8 cellular contexts compared by ENCODE assay signal in genomic region chr1:91404151-91405012, GRCh38. TPM values are rescaled to one million over a fixed set of nuclear protein-coding genes. Genes with fewer than 3 reads are reported as not detected.
DNase-seq lines count a peak whose midpoint lies in the region; ATAC-seq and TF ChIP-seq lines count a peak whose summit lies in the region.

A gene with protein sequence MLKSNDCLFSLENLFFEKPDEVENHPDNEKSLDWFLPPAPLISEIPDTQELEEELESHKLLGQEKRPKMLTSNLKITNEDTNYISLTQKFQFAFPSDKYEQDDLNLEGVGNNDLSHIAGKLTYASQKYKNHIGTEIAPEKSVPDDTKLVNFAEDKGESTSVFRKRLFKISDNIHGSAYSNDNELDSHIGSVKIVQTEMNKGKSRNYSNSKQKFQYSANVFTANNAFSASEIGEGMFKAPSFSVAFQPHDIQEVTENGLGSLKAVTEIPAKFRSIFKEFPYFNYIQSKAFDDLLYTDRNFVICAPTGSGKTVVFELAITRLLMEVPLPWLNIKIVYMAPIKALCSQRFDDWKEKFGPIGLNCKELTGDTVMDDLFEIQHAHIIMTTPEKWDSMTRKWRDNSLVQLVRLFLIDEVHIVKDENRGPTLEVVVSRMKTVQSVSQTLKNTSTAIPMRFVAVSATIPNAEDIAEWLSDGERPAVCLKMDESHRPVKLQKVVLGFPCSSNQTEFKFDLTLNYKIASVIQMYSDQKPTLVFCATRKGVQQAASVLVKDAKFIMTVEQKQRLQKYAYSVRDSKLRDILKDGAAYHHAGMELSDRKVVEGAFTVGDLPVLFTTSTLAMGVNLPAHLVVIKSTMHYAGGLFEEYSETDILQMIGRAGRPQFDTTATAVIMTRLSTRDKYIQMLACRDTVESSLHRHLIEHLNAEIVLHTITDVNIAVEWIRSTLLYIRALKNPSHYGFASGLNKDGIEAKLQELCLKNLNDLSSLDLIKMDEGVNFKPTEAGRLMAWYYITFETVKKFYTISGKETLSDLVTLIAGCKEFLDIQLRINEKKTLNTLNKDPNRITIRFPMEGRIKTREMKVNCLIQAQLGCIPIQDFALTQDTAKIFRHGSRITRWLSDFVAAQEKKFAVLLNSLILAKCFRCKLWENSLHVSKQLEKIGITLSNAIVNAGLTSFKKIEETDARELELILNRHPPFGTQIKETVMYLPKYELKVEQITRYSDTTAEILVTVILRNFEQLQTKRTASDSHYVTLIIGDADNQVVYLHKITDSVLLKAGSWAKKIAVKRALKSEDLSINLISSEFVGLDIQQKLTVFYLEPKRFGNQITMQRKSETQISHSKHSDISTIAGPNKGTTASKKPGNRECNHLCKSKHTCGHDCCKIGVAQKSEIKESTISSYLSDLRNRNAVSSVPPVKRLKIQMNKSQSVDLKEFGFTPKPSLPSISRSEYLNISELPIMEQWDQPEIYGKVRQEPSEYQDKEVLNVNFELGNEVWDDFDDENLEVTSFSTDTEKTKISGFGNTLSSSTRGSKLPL (N-terminal part only) (minus strand): TSS chr1:91404837. CDS start chr1:91401082, 3,755 bp downstream.

- H3K27me3 Mint-ChIP-seq in CD4-positive, alpha-beta memory T cell, result peaks cover 31 to 34% of the 10 kb centered on the region in 2 donors
- H3K27me3 Mint-ChIP-seq in activated T-cell treated with anti-CD3 and anti-CD28 coated beads, Interleukin-2, amount 50 U/mL, for 4 hours (ENCODE audit: low read depth), result peaks cover 54% of the 10 kb centered on the region
- H3K27me3 Mint-ChIP-seq in natural killer cell treated with Interleukin-12 subunit alpha and Interleukin-12 subunit beta and Interleukin-15 and Interleukin-18, amount 100 ng/mL, for 72 hours, result peaks cover 22 to 51% of the 10 kb centered on the region in 2 donors

- H3K27ac ChIP-seq in CD4-positive, alpha-beta memory T cell (ENCODE audit: low read depth, low read length), result no peak within 1 kb of the TSS
- peak within 1 kb of the TSS; percentile 54 to 88 (median 81) for H3K27ac ChIP-seq in stomach

- no peaks in the 10 kb centered on the region for H3K9me3 ChIP-seq in CD4-positive, alpha-beta memory T cell (ENCODE audit: control insufficient read depth in 1 of 2, low read length in 2 of 2)
- no peaks in the 10 kb centered on the region for H3K9me3 ChIP-seq in stomach

- no peak within 1 kb of the TSS for H3K27ac Mint-ChIP-seq in CD4-positive, alpha-beta memory T cell
- peak within 1 kb of the TSS in 1 of 2 donors; percentile 47 for H3K27ac Mint-ChIP-seq in natural killer cell treated with Interleukin-12 subunit alpha and Interleukin-12 subunit beta and Interleukin-15 and Interleukin-18, amount 100 ng/mL, for 72 hours

- peaks cover 5% of the 10 kb centered on the region for H3K4me1 ChIP-seq in CD4-positive, alpha-beta memory T cell (ENCODE audit: insufficient read depth, low read length)
- peaks cover 0 to 16% (median 12%) of the 10 kb centered on the region in 4 donors for H3K4me1 ChIP-seq in stomach

- H3K4me3 Mint-ChIP-seq in CD4-positive, alpha-beta memory T cell, result peak within 1 kb of the TSS in 7 of 8 donors; percentile 18 to 75 (median 64)
- H3K4me3 Mint-ChIP-seq in activated T-cell treated with anti-CD3 and anti-CD28 coated beads, Interleukin-2, amount 50 U/mL, for 4 hours, result peak within 1 kb of the TSS; percentile 64
- peak within 1 kb of the TSS; percentile 76 for H3K4me3 Mint-ChIP-seq in natural killer cell treated with Interleukin-12 subunit alpha and Interleukin-12 subunit beta and Interleukin-15 and Interleukin-18, amount 100 ng/mL, for 72 hours

- POLR2A ChIA-PET in CD4-positive, alpha-beta memory T cell (lab: Charles Lee; ENCODE audit: partially characterized antibody), result no interaction called here

- TF ChIP-seq CTCF in fibroblast of the aortic adventitia (IDR thresholded peaks at IDR 0.05; ENCODE audit: insufficient read depth, low read length) (no peak), stomach (IDR thresholded peaks at IDR 0.05) (no peak)

- H3K4me1 Mint-ChIP-seq in CD4-positive, alpha-beta memory T cell, result peaks cover 0 to 9% (median 3%) of the 10 kb centered on the region in 4 donors
- peaks cover 4% of the 10 kb centered on the region for H3K4me1 Mint-ChIP-seq in activated T-cell treated with anti-CD3 and anti-CD28 coated beads, Interleukin-2, amount 50 U/mL, for 4 hours (ENCODE audit: low read depth)
- peaks cover 0 to 3% of the 10 kb centered on the region in 2 donors for H3K4me1 Mint-ChIP-seq in natural killer cell treated with Interleukin-12 subunit alpha and Interleukin-12 subunit beta and Interleukin-15 and Interleukin-18, amount 100 ng/mL, for 72 hours (ENCODE audit: low read depth in 2 of 2)

- CTCF ChIA-PET in CD4-positive, alpha-beta memory T cell (lab: Charles Lee; ENCODE audit: partially characterized antibody), result interaction anchor here (0.5 kb wide), 1 partner anchor 446 kb away, joined by 4 read pairs; no protein-coding TSS in a partner anchor

- intact Hi-C loops in CD4-positive, alpha-beta memory T cell (cut with micrococcal nuclease), result no loop called here
- intact Hi-C loops in stomach (cut with DNase I; ENCODE audit: low total_unique reads), result no loop called here

- H3K36me3 Mint-ChIP-seq in CD4-positive, alpha-beta memory T cell, result no peaks in the 10 kb centered on the region
- H3K36me3 Mint-ChIP-seq in activated T-cell treated with anti-CD3 and anti-CD28 coated beads, Interleukin-2, amount 50 U/mL, for 4 hours (ENCODE audit: insufficient read depth), result no peaks in the 10 kb centered on the region
- no peaks in the 10 kb centered on the region for H3K36me3 Mint-ChIP-seq in natural killer cell treated with Interleukin-12 subunit alpha and Interleukin-12 subunit beta and Interleukin-15 and Interleukin-18, amount 100 ng/mL, for 72 hours

- H3K36me3 ChIP-seq in CD4-positive, alpha-beta memory T cell (ENCODE audit: insufficient read depth, low read length), result no peaks in the 10 kb centered on the region
- H3K36me3 ChIP-seq in stomach, result no peaks in the 10 kb centered on the region

- H3K9me3 Mint-ChIP-seq in CD4-positive, alpha-beta memory T cell, result no peaks in the 10 kb centered on the region
- no peaks in the 10 kb centered on the region for H3K9me3 Mint-ChIP-seq in activated T-cell treated with anti-CD3 and anti-CD28 coated beads, Interleukin-2, amount 50 U/mL, for 4 hours
- no peaks in the 10 kb centered on the region for H3K9me3 Mint-ChIP-seq in natural killer cell treated with Interleukin-12 subunit alpha and Interleukin-12 subunit beta and Interleukin-15 and Interleukin-18, amount 100 ng/mL, for 72 hours

- 1 to 3% (median 1%) methylated on average over 22 to 69 of the region's 69 CpGs for WGBS in stomach, 5 donors

- no peak for TF ChIP-seq EP300 in stomach (IDR thresholded peaks at IDR 0.05)

- H3K27me3 ChIP-seq in CD4-positive, alpha-beta memory T cell (ENCODE audit: insufficient read depth, low read length), result peaks cover 15% of the 10 kb centered on the region
- peaks cover 0 to 21% (median 14%) of the 10 kb centered on the region in 3 donors for H3K27me3 ChIP-seq in stomach

- no peak for TF ChIP-seq POLR2A in stomach (IDR thresholded peaks at IDR 0.05)

- peak in 3 of 5 donors; percentile 4 to 15 (median 5) for DNase-seq in CD4-positive, alpha-beta memory T cell
- DNase-seq in NCI-H69 (lab: John Stamatoyannopoulos, UW) (peak; percentile 75), fibroblast of the aortic adventitia (ENCODE audit: low read depth) (peak; percentile 60), stomach (peak; percentile 43)
- DNase-seq in activated T-cell treated with anti-CD3 and anti-CD28 coated beads, Interleukin-2, amount 50 U/mL, for 4 hours, result peak; percentile 34
- peak; percentile 84 for DNase-seq in natural killer cell treated with Interleukin-12 subunit alpha and Interleukin-12 subunit beta and Interleukin-15 and Interleukin-18, amount 100 ng/mL, for 72 hours (ENCODE audit: low spot score)

- ATAC-seq in GM19328 (IDR thresholded peaks at IDR 0.05; ENCODE audit: unreplicated experiment), result peak; percentile 90
- peak; percentile 98 for ATAC-seq in HG03439 (IDR thresholded peaks at IDR 0.05; ENCODE audit: unreplicated experiment)
- ATAC-seq in activated T-cell treated with anti-CD3 and anti-CD28 coated beads, Interleukin-2, amount 50 U/mL, for 4 hours, result peak; percentile 99
- peak; percentile 99 for ATAC-seq in natural killer cell treated with Interleukin-12 subunit alpha and Interleukin-12 subunit beta and Interleukin-15 and Interleukin-18, amount 100 ng/mL, for 72 hours

- no peak within 1 kb of the TSS for H3K4me3 ChIP-seq in CD4-positive, alpha-beta memory T cell (ENCODE audit: low read length in 2 of 2)
- H3K4me3 ChIP-seq in fibroblast of the aortic adventitia (ENCODE audit: low read depth, low read length) (peak within 1 kb of the TSS; percentile 68), stomach (peak within 1 kb of the TSS; percentile 46 to 59 (median 51))

RNA-seq across cellular contexts. Expression of the gene that starts here (rescaled TPM):
- total RNA-seq in CD4-positive, alpha-beta memory T cell, result not detected
- not detected for polyA plus RNA-seq in CD4-positive, alpha-beta memory T cell
- total RNA-seq in activated T-cell treated with anti-CD3 and anti-CD28 coated beads, Interleukin-2, amount 50 U/mL, for 4 hours, result under 1 TPM in 2 of 3 donors, not detected in 1; 0.10 to 0.11 TPM
- 0.49 and 2.0 TPM in 2 replicates for total RNA-seq in fibroblast of the aortic adventitia (ENCODE audit: low replicate concordance)
- under 1 TPM in 1 of 2 donors, not detected in 1; 0.29 TPM for total RNA-seq in natural killer cell treated with Interleukin-12 subunit alpha and Interleukin-12 subunit beta and Interleukin-15 and Interleukin-18, amount 100 ng/mL, for 72 hours
- total RNA-seq in stomach, result 10 to 100 TPM in 1 of 5 donors, under 1 TPM in 2, not detected in 2; 0.43 to 16.5 (median 0.45) TPM
- under 1 TPM in 1 of 3 donors, not detected in 2; 0.40 TPM for polyA plus RNA-seq in stomach

Comparison
In these comparisons a context has a peak if more than half of its experiments do, and no peak if none do; other contexts are left out.
1. Peak in DNase-seq in CD4-positive, alpha-beta memory T cell; RNA of the gene not detected or under 1 TPM.
2. Peak in DNase-seq and ATAC-seq in activated T-cell treated with anti-CD3 and anti-CD28 coated beads, Interleukin-2, amount 50 U/mL, for 4 hours; RNA of the gene not detected or under 1 TPM.
3. Peak in DNase-seq and ATAC-seq in natural killer cell treated with Interleukin-12 subunit alpha and Interleukin-12 subunit beta and Interleukin-15 and Interleukin-18, amount 100 ng/mL, for 72 hours; RNA of the gene not detected or under 1 TPM.
4. DNase-seq: peak in every context shown above with its lines; median percentile 84 in natural killer cell treated with Interleukin-12 subunit alpha and Interleukin-12 subunit beta and Interleukin-15 and Interleukin-18, amount 100 ng/mL, for 72 hours; 75 in NCI-H69; 60 in fibroblast of the aortic adventitia; 43 in stomach; 34 in activated T-cell treated with anti-CD3 and anti-CD28 coated beads, Interleukin-2, amount 50 U/mL, for 4 hours; 5 in CD4-positive, alpha-beta memory T cell.
5. H3K4me3 ChIP-seq: peak in fibroblast of the aortic adventitia (single experiment) and stomach (4 of 4); none in CD4-positive, alpha-beta memory T cell (0 of 2).
6. Peak in every context shown above with its lines, with median percentiles within 50 percentile points of each other: H3K4me3 Mint-ChIP-seq and ATAC-seq.